ENCODE assay signal across 17 cellular contexts in the genomic region with DNA sequence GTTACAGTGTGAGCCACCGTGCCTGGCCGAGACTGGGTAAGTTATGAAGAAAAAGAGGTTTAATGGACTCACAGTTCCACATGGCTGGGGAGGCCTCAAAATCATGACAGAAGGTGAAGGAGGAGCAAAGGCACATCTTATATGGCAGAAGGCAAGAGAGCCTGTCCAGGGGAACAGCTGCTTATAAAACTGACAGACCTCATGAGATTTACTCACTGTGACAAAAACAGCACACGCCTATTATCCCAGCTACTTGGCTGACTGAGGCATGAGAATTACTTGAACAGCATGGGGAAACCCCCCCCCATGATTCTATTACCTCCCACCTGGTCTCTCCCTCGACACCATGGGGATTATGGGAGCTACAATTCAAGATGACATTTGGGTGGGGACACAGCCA.
"Had no signal": no experiment of that assay in that cellular context is flagged by ENCODE, and none has a peak within 500 bp of the region (broad histone marks: within the 10 kb centered on the region; RNA-seq: fewer than 3 reads in every experiment).

No MANE protein-coding gene starts in this region.

- DNase-seq: activated CD4-positive, alpha-beta T cell treated with anti-CD3 and anti-CD28 coated beads for 4 hours; activated CD8-positive, alpha-beta memory T cell treated with anti-CD3 and anti-CD28 coated beads, Interleukin-2, amount 50 U/mL, for 48 hours; activated naive CD4-positive, alpha-beta T cell; activated naive CD8-positive, alpha-beta T cell treated with anti-CD3 and anti-CD28 coated beads, Interleukin-2, amount 10 ng/mL, durations not matched to agents 7 days and 5 days; anterior cingulate cortex; islet precursor cell; right cardiac atrium; small intestine; stimulated activated CD4-positive, alpha-beta T cell treated with anti-CD3 and anti-CD28 coated beads, Interleukin-4, amount 100 ng/mL, for 24 hours; stimulated activated naive CD8-positive, alpha-beta T cell treated with anti-CD3 and anti-CD28 coated beads, Interleukin-15, Interleukin-2, amounts not matched to agents 100 U/mL and 50 U/mL, for 24 hours had no signal

- H3K27me3 ChIP-seq: gastroesophageal sphincter, suprapubic skin had no signal

- ATAC-seq: gastroesophageal sphincter; natural killer cell treated with Interleukin-12 subunit alpha and Interleukin-12 subunit beta and Interleukin-15 and Interleukin-18, amount 100 ng/mL, for 72 hours; right cardiac atrium; stimulated activated naive CD8-positive, alpha-beta T cell treated with anti-CD3 and anti-CD28 coated beads, Interleukin-15, Interleukin-2, amounts not matched to agents 100 U/mL and 50 U/mL, for 24 hours had no signal

- H3K27ac Mint-ChIP-seq: activated naive CD8-positive, alpha-beta T cell treated with anti-CD3 and anti-CD28 coated beads, Interleukin-2, amount 10 ng/mL, durations not matched to agents 7 days and 5 days; activated T-helper 1 cell treated with anti-CD3 and anti-CD28 coated beads, Interleukin-12 subunit alpha, Interleukin-12 subunit beta, Interleukin-2, Interleukin-4 antibody, amounts not matched to agents 30 ng/mL and 10 ng/mL and 1 ng/mL, durations not matched to agents 14 hours and 24 hours and 36 hours; natural killer cell treated with Interleukin-12 subunit alpha and Interleukin-12 subunit beta and Interleukin-15 and Interleukin-18, amount 100 ng/mL, for 72 hours; progenitor cell of endocrine pancreas; T-helper 1 cell treated with Interleukin-12 subunit alpha and Interleukin-12 subunit beta and Interleukin-4 antibody, amounts not matched to agents 30 μg/mL and 1 μg/mL, for 36 hours; type B pancreatic cell had no signal

- H3K27ac ChIP-seq: gastroesophageal sphincter, suprapubic skin had no signal

- H3K4me3 ChIP-seq: gastroesophageal sphincter, suprapubic skin had no signal

- H3K27me3 Mint-ChIP-seq: activated naive CD8-positive, alpha-beta T cell treated with anti-CD3 and anti-CD28 coated beads, Interleukin-2, amount 10 ng/mL, durations not matched to agents 7 days and 5 days; natural killer cell treated with Interleukin-12 subunit alpha and Interleukin-12 subunit beta and Interleukin-15 and Interleukin-18, amount 100 ng/mL, for 72 hours; progenitor cell of endocrine pancreas; type B pancreatic cell had no signal

- H3K4me1 ChIP-seq: gastroesophageal sphincter, suprapubic skin had no signal

- H3K9me3 ChIP-seq: gastroesophageal sphincter, suprapubic skin had no signal

- H3K4me3 Mint-ChIP-seq: activated naive CD8-positive, alpha-beta T cell treated with anti-CD3 and anti-CD28 coated beads, Interleukin-2, amount 10 ng/mL, durations not matched to agents 7 days and 5 days; activated T-helper 1 cell treated with anti-CD3 and anti-CD28 coated beads, Interleukin-12 subunit alpha, Interleukin-12 subunit beta, Interleukin-2, Interleukin-4 antibody, amounts not matched to agents 30 ng/mL and 10 ng/mL and 1 ng/mL, durations not matched to agents 14 hours and 24 hours and 36 hours; natural killer cell treated with Interleukin-12 subunit alpha and Interleukin-12 subunit beta and Interleukin-15 and Interleukin-18, amount 100 ng/mL, for 72 hours; T-helper 1 cell treated with Interleukin-12 subunit alpha and Interleukin-12 subunit beta and Interleukin-4 antibody, amounts not matched to agents 30 μg/mL and 1 μg/mL, for 36 hours; type B pancreatic cell had no signal
